9 cellular contexts compared by ENCODE assay signal in genomic region chr3:138114431-138114918, GRCh38. TPM values are rescaled to one million over a fixed set of nuclear protein-coding genes. Genes with fewer than 3 reads are reported as not detected.
DNase-seq lines count a peak whose midpoint lies in the region; ATAC-seq and TF ChIP-seq lines count a peak whose summit lies in the region.
"Had no signal": no experiment of that assay in that cellular context is flagged by ENCODE, and none has a peak within 500 bp of the region (broad histone marks: within the 10 kb centered on the region; RNA-seq: fewer than 3 reads in every experiment).

No MANE protein-coding gene starts in this region.

- TF ChIP-seq CTCF in lung (IDR thresholded peaks at IDR 0.05; ENCODE audit: control extremely low read depth, extremely low read depth), result no peak

- H3K27ac Mint-ChIP-seq in activated naive CD4-positive, alpha-beta T cell treated with anti-CD3 and anti-CD28 coated beads, Interleukin-2, amount 50 U/mL, for 72 hours, result no peak overlapping the region

- H3K36me3 ChIP-seq in lung (ENCODE audit: control insufficient read depth in 2 of 2, insufficient read depth in 2 of 2, low read length in 2 of 2) (no peaks in the 10 kb centered on the region), aorta (ENCODE audit: control insufficient read depth in 1 of 2, insufficient read depth in 2 of 2, low read length in 1 of 2) (no peaks in the 10 kb centered on the region)

- H3K27ac ChIP-seq in lung (ENCODE audit: low read depth in 1 of 2, low read length in 1 of 2) (peak overlapping the region; percentile 92 to 93), aorta (ENCODE audit: low read depth in 1 of 2, low read length in 2 of 2) (peak overlapping the region; percentile 64 to 80)

- no peaks in the 10 kb centered on the region for H3K9me3 Mint-ChIP-seq in activated naive CD4-positive, alpha-beta T cell treated with anti-CD3 and anti-CD28 coated beads, Interleukin-2, amount 50 U/mL, for 72 hours

- H3K27me3 ChIP-seq in lung (ENCODE audit: control insufficient read depth, insufficient read depth) (no peaks in the 10 kb centered on the region), aorta (ENCODE audit: control insufficient read depth in 1 of 2, insufficient read depth in 2 of 2, low read length in 1 of 2) (no peaks in the 10 kb centered on the region)

- ATAC-seq in lung (ENCODE audit: insufficient read depth, low FRiP score) (no peak), aorta (ENCODE audit: low FRiP score) (peak; percentile 23)
- no peak for ATAC-seq in activated naive CD4-positive, alpha-beta T cell treated with anti-CD3 and anti-CD28 coated beads, Interleukin-2, amount 50 U/mL, for 72 hours

- DNase-seq in Ammon's horn (ENCODE audit: low spot score), result peak; percentile 10
- peak; percentile 35 for DNase-seq in LHCN-M2 (ENCODE audit: low read depth)
- DNase-seq in cerebellum (ENCODE audit: low spot score), result peak; percentile 10
- no peak for DNase-seq in lung (ENCODE audit: low spot score)
- no peak for DNase-seq in aorta
- DNase-seq in NAMALWA (ENCODE audit: low spot score), result no peak
- DNase-seq in HPDE6-E6E7 (ENCODE audit: extremely low spot score), result no peak
- no peak for DNase-seq in activated naive CD4-positive, alpha-beta T cell treated with anti-CD3 and anti-CD28 coated beads, Interleukin-2, amount 50 U/mL, for 72 hours (ENCODE audit: low spot score in 2 of 2)

- H3K9me3 ChIP-seq in lung (ENCODE audit: control insufficient read depth in 2 of 2, insufficient read depth in 1 of 2, low read length in 1 of 2), result no peaks in the 10 kb centered on the region
- no peaks in the 10 kb centered on the region for H3K9me3 ChIP-seq in aorta (ENCODE audit: control insufficient read depth, low read length)

- 27% methylated on average over 9 of the region's 9 CpGs for WGBS in lung, 2 donors
- 2 to 4% methylated on average over 9 of the region's 9 CpGs for WGBS in aorta, 2 donors

- H3K4me1 ChIP-seq in lung (ENCODE audit: control insufficient read depth in 2 of 2, insufficient read depth in 2 of 2, low read length in 2 of 2) (peaks cover 5 to 8% of the 10 kb centered on the region in 2 donors), aorta (ENCODE audit: control insufficient read depth in 1 of 2, insufficient read depth in 2 of 2, low read length in 2 of 2) (peaks cover 0 to 8% of the 10 kb centered on the region in 2 donors)

- intact Hi-C loops in aorta (cut with DNase I), result loop anchor here in 1 of 2 donors (10.0 kb wide), 1 partner anchor 60 kb away; the partner anchor contains the start of gene DBR1

- H3K36me3 Mint-ChIP-seq in activated naive CD4-positive, alpha-beta T cell treated with anti-CD3 and anti-CD28 coated beads, Interleukin-2, amount 50 U/mL, for 72 hours, result no peaks in the 10 kb centered on the region

- H3K4me3 ChIP-seq in lung (peak overlapping the region; percentile 0), aorta (ENCODE audit: low read length in 2 of 2) (peak overlapping the region; percentile 81 to 85)

RNA-seq across cellular contexts. Expression of gene DZIP1L, which starts 0.9 kb away (rescaled TPM):
- total RNA-seq in LHCN-M2 (2014; rRNA removed), result 18.3 and 18.9 TPM in 2 replicates
- 6.1 TPM for polyA plus RNA-seq in LHCN-M2 (2012)
- 28.6 TPM for total RNA-seq in cerebellum
- total RNA-seq in lung, result 10 to 100 TPM; 27.6 to 40.0 TPM
- polyA plus RNA-seq in lung, result 1 to 10 TPM; 4.1 to 6.7 TPM
- total RNA-seq in aorta, result 10 to 100 TPM; 19.0 to 48.3 TPM
- polyA plus RNA-seq in aorta, result 10 to 100 TPM in 1 of 2 donors, 1 to 10 TPM in 1; 1.3 to 17.8 TPM
- total RNA-seq in activated naive CD4-positive, alpha-beta T cell treated with anti-CD3 and anti-CD28 coated beads, Interleukin-2, amount 50 U/mL, for 72 hours, result not detected

RNA-seq across cellular contexts. Expression of gene A4GNT, which starts 17.7 kb away (rescaled TPM):
- total RNA-seq in LHCN-M2 (2014; rRNA removed) (not detected in 2 replicates), cerebellum (not detected), lung (under 1 TPM in 1 of 2 donors, not detected in 1; 0.25 TPM), aorta (not detected)
- not detected for polyA plus RNA-seq in LHCN-M2 (2012)
- polyA plus RNA-seq in lung (under 1 TPM in 1 of 2 donors, not detected in 1; 0.06 TPM), aorta (not detected)
- not detected for total RNA-seq in activated naive CD4-positive, alpha-beta T cell treated with anti-CD3 and anti-CD28 coated beads, Interleukin-2, amount 50 U/mL, for 72 hours
- total RNA-seq: pulmonary artery endothelial cell had no signal

Comparison
In these comparisons a context has a peak if more than half of its experiments do, and no peak if none do; other contexts are left out.
1. DNase-seq: peak in Ammon's horn (single experiment), LHCN-M2 (single experiment) and cerebellum (single experiment); none in lung (single experiment), aorta (0 of 2), NAMALWA (single experiment), HPDE6-E6E7 (single experiment) and activated naive CD4-positive, alpha-beta T cell treated with anti-CD3 and anti-CD28 coated beads, Interleukin-2, amount 50 U/mL, for 72 hours (0 of 2).
2. RNA of gene DZIP1L, which starts 0.9 kb away (total RNA-seq): 19.0 to 48.3 TPM in aorta, 27.6 to 40.0 TPM in lung, 28.6 TPM in cerebellum (single experiment) and 18.3 to 18.9 TPM in LHCN-M2; not detected in activated naive CD4-positive, alpha-beta T cell treated with anti-CD3 and anti-CD28 coated beads, Interleukin-2, amount 50 U/mL, for 72 hours; every median in the first group is over 10 times any median in the second.